In genomic region chr10:5831446-5831782, GRCh38 we compare ENCODE assay signal across 1 cellular context.
TF ChIP-seq lines count a peak whose summit lies in the region.

No MANE protein-coding gene starts in this region.

TF ChIP-seq in HepG2, 621 proteins besides CTCF, POLR2A, EP300 and RAD21 (continued from another document):
- TF ChIP-seq, protein P1, sequence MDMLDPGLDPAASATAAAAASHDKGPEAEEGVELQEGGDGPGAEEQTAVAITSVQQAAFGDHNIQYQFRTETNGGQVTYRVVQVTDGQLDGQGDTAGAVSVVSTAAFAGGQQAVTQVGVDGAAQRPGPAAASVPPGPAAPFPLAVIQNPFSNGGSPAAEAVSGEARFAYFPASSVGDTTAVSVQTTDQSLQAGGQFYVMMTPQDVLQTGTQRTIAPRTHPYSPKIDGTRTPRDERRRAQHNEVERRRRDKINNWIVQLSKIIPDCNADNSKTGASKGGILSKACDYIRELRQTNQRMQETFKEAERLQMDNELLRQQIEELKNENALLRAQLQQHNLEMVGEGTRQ (IDR thresholded peaks at IDR 0.05; ENCODE audit: low read depth, low read length), result no peak
- TF ChIP-seq, protein P1 (CRISPR knock-in tag; IDR thresholded peaks at IDR 0.05; ENCODE audit: borderline replicate concordance), result no peak
- TF ChIP-seq KAT8 (CRISPR knock-in tag; IDR thresholded peaks at IDR 0.05) (peak; percentile 39; the same call in 1 of the 2 replicates), CBFB (CRISPR knock-in tag; IDR thresholded peaks at IDR 0.05) (no peak), SRY (CRISPR knock-in tag; IDR thresholded peaks at IDR 0.05) (0 out of 2 replicates have a peak, but pooled peaks have one; percentile 40), ZNF574 (CRISPR knock-in tag; IDR thresholded peaks at IDR 0.05) (0 out of 2 replicates have a peak, but pooled peaks have one; percentile 42), ZNF251 (CRISPR knock-in tag; IDR thresholded peaks at IDR 0.05) (no peak), SAP130 (CRISPR knock-in tag; IDR thresholded peaks at IDR 0.05; ENCODE audit: low read depth) (peak; percentile 36; the same call in 1 of the 2 replicates), MLLT10 (CRISPR knock-in tag; IDR thresholded peaks at IDR 0.05) (no peak), RBFOX2 (IDR thresholded peaks at IDR 0.05; ENCODE audit: low read depth, low read length) (no peak), SMAD3 (CRISPR knock-in tag; IDR thresholded peaks at IDR 0.05) (no peak), PHB2 (IDR thresholded peaks at IDR 0.05; ENCODE audit: partially characterized antibody) (no peak), MED13 (CRISPR knock-in tag; IDR thresholded peaks at IDR 0.05) (no peak), ZNF724P (CRISPR knock-in tag; IDR thresholded peaks at IDR 0.05; ENCODE audit: borderline replicate concordance) (no peak), AHDC1 (CRISPR knock-in tag; IDR thresholded peaks at IDR 0.05; ENCODE audit: borderline replicate concordance) (no peak), FOXJ3 (CRISPR knock-in tag; IDR thresholded peaks at IDR 0.05; ENCODE audit: borderline replicate concordance) (no peak), NPAS2 (CRISPR knock-in tag; IDR thresholded peaks at IDR 0.05; ENCODE audit: borderline replicate concordance) (no peak), HDAC1 (CRISPR knock-in tag; IDR thresholded peaks at IDR 0.05) (peak; percentile 46; the same call in 1 of the 2 replicates), FOXA1 (IDR thresholded peaks at IDR 0.05) (no peak), FOXA1 (CRISPR knock-in tag; IDR thresholded peaks at IDR 0.05) (peak; percentile 85), PRDM10 (CRISPR knock-in tag; IDR thresholded peaks at IDR 0.05; ENCODE audit: low read depth) (0 out of 2 replicates have a peak, but pooled peaks have one; percentile 45)
- TF ChIP-seq, protein P2, sequence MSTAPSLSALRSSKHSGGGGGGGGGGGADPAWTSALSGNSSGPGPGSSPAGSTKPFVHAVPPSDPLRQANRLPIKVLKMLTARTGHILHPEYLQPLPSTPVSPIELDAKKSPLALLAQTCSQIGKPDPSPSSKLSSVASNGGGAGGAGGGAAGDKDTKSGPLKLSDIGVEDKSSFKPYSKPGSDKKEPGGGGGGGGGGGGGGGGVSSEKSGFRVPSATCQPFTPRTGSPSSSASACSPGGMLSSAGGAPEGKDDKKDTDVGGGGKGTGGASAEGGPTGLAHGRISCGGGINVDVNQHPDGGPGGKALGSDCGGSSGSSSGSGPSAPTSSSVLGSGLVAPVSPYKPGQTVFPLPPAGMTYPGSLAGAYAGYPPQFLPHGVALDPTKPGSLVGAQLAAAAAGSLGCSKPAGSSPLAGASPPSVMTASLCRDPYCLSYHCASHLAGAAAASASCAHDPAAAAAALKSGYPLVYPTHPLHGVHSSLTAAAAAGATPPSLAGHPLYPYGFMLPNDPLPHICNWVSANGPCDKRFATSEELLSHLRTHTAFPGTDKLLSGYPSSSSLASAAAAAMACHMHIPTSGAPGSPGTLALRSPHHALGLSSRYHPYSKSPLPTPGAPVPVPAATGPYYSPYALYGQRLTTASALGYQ (CRISPR knock-in tag; IDR thresholded peaks at IDR 0.05), result 0 out of 2 replicates have a peak, but pooled peaks have one; percentile 32
TF ChIP-seq in HepG2: peak in this region for 75.
